11 cellular contexts compared by ENCODE assay signal in genomic region chr2:26002617-26003310, GRCh38. TPM values are rescaled to one million over a fixed set of nuclear protein-coding genes. Genes with fewer than 3 reads are reported as not detected.
DNase-seq lines count a peak whose midpoint lies in the region; ATAC-seq and TF ChIP-seq lines count a peak whose summit lies in the region.
"Had no signal": no experiment of that assay in that cellular context is flagged by ENCODE, and none has a peak within 500 bp of the region (broad histone marks: within the 10 kb centered on the region; RNA-seq: fewer than 3 reads in every experiment).

No MANE protein-coding gene starts in this region.

- no peaks in the 10 kb centered on the region for H3K36me3 ChIP-seq in stomach smooth muscle (ENCODE audit: control insufficient read depth in 2 of 2, insufficient read depth in 2 of 2, low read length in 2 of 2)

- H3K9me3 Mint-ChIP-seq in activated T-helper 17 cell treated with anti-CD3 and anti-CD28 coated beads, Interleukin-2, amount 50 U/mL, for 72 hours = no peaks in the 10 kb centered on the region
- no peaks in the 10 kb centered on the region for H3K9me3 Mint-ChIP-seq in mesothelial cell of epicardium
- H3K9me3 Mint-ChIP-seq in stimulated activated effector memory CD8-positive, alpha-beta T cell treated with anti-CD3 and anti-CD28 coated beads, Interleukin-12 subunit alpha, Interleukin-12 subunit beta, amount 100 ng/mL, for 72 hours = no peaks in the 10 kb centered on the region
- H3K9me3 Mint-ChIP-seq: HFFc6 had no signal

- no peaks in the 10 kb centered on the region for H3K9me3 ChIP-seq in stomach smooth muscle (ENCODE audit: control insufficient read depth in 2 of 2, low read length in 2 of 2)

- H3K27ac Mint-ChIP-seq in activated T-helper 17 cell treated with anti-CD3 and anti-CD28 coated beads, Interleukin-2, amount 50 U/mL, for 72 hours = peak overlapping the region; percentile 10
- no peak overlapping the region for H3K27ac Mint-ChIP-seq in mesothelial cell of epicardium
- no peak overlapping the region for H3K27ac Mint-ChIP-seq in stimulated activated effector memory CD8-positive, alpha-beta T cell treated with anti-CD3 and anti-CD28 coated beads, Interleukin-12 subunit alpha, Interleukin-12 subunit beta, amount 100 ng/mL, for 72 hours
- H3K27ac Mint-ChIP-seq: HFFc6 had no signal

- H3K9ac ChIP-seq in stomach smooth muscle (ENCODE audit: low read length in 2 of 2) = no peak overlapping the region

- DNase-seq in HT-29 (ENCODE audit: low spot score) = peak; percentile 50
- no peak for DNase-seq in mesothelial cell of epicardium (ENCODE audit: low spot score in 2 of 2, unreplicated experiment in 2 of 2)
- DNase-seq in NCI-H1105 (lab: John Stamatoyannopoulos, UW) = no peak
- no peak for DNase-seq in stimulated activated effector memory CD8-positive, alpha-beta T cell treated with anti-CD3 and anti-CD28 coated beads, Interleukin-12 subunit alpha, Interleukin-12 subunit beta, amount 100 ng/mL, for 72 hours (ENCODE audit: low spot score in 2 of 2)
- DNase-seq: activated effector memory CD4-positive, alpha-beta T cell treated with anti-CD3 and anti-CD28 coated beads, Interleukin-2, amount 50 U/mL, for 16 hours; DMS153; HFFc6 had no signal

- H3K27me3 ChIP-seq in layer of hippocampus (ENCODE audit: control insufficient read depth, insufficient read depth, low read length) (no peaks in the 10 kb centered on the region), stomach smooth muscle (ENCODE audit: control insufficient read depth in 1 of 2, insufficient read depth in 2 of 2, low read length in 2 of 2) (no peaks in the 10 kb centered on the region)

- no peak for ATAC-seq in activated T-helper 17 cell treated with anti-CD3 and anti-CD28 coated beads, Interleukin-2, amount 50 U/mL, for 72 hours (replicated peaks)
- no peak for ATAC-seq in stimulated activated effector memory CD8-positive, alpha-beta T cell treated with anti-CD3 and anti-CD28 coated beads, Interleukin-12 subunit alpha, Interleukin-12 subunit beta, amount 100 ng/mL, for 72 hours
- no peak for ATAC-seq in HG02798 (IDR thresholded peaks at IDR 0.05; ENCODE audit: poor library complexity, unreplicated experiment)

- no peak overlapping the region for H3K4me3 Mint-ChIP-seq in activated T-helper 17 cell treated with anti-CD3 and anti-CD28 coated beads, Interleukin-2, amount 50 U/mL, for 72 hours
- no peak overlapping the region for H3K4me3 Mint-ChIP-seq in mesothelial cell of epicardium
- H3K4me3 Mint-ChIP-seq in stimulated activated effector memory CD8-positive, alpha-beta T cell treated with anti-CD3 and anti-CD28 coated beads, Interleukin-12 subunit alpha, Interleukin-12 subunit beta, amount 100 ng/mL, for 72 hours = no peak overlapping the region
- H3K4me3 Mint-ChIP-seq: HFFc6 had no signal

- peaks cover 19% of the 10 kb centered on the region for H3K4me1 ChIP-seq in stomach smooth muscle (ENCODE audit: control insufficient read depth, insufficient read depth, low read length)

- H3K4me3 ChIP-seq in stomach smooth muscle (ENCODE audit: low read length in 2 of 2) = no peak overlapping the region

- no peaks in the 10 kb centered on the region for H3K4me1 Mint-ChIP-seq in activated T-helper 17 cell treated with anti-CD3 and anti-CD28 coated beads, Interleukin-2, amount 50 U/mL, for 72 hours
- peaks cover 9% of the 10 kb centered on the region for H3K4me1 Mint-ChIP-seq in mesothelial cell of epicardium
- peaks cover 8% of the 10 kb centered on the region for H3K4me1 Mint-ChIP-seq in stimulated activated effector memory CD8-positive, alpha-beta T cell treated with anti-CD3 and anti-CD28 coated beads, Interleukin-12 subunit alpha, Interleukin-12 subunit beta, amount 100 ng/mL, for 72 hours

- no peaks in the 10 kb centered on the region for H3K36me3 Mint-ChIP-seq in activated T-helper 17 cell treated with anti-CD3 and anti-CD28 coated beads, Interleukin-2, amount 50 U/mL, for 72 hours (ENCODE audit: low read depth)
- H3K36me3 Mint-ChIP-seq in mesothelial cell of epicardium = no peaks in the 10 kb centered on the region
- H3K36me3 Mint-ChIP-seq in stimulated activated effector memory CD8-positive, alpha-beta T cell treated with anti-CD3 and anti-CD28 coated beads, Interleukin-12 subunit alpha, Interleukin-12 subunit beta, amount 100 ng/mL, for 72 hours = no peaks in the 10 kb centered on the region

- H3K27me3 Mint-ChIP-seq in activated T-helper 17 cell treated with anti-CD3 and anti-CD28 coated beads, Interleukin-2, amount 50 U/mL, for 72 hours = peaks cover 6% of the 10 kb centered on the region
- no peaks in the 10 kb centered on the region for H3K27me3 Mint-ChIP-seq in mesothelial cell of epicardium (ENCODE audit: low read depth)

- H3K27ac ChIP-seq in layer of hippocampus (ENCODE audit: low read depth, low read length) = peak overlapping the region; percentile 71
- peak overlapping the region; percentile 75 for H3K27ac ChIP-seq in stomach smooth muscle (ENCODE audit: low read length)

- no peak for TF ChIP-seq CTCF in mesothelial cell of epicardium (IDR thresholded peaks at IDR 0.05; ENCODE audit: unreplicated experiment)

RNA-seq across cellular contexts. Expression of gene KIF3C, which starts 20.5 kb away (rescaled TPM):
- total RNA-seq in HT-29 (2014; rRNA removed; shearing (Covaris generic)) = 1.9 and 3.2 TPM in 2 replicates
- total RNA-seq in activated T-helper 17 cell treated with anti-CD3 and anti-CD28 coated beads, Interleukin-2, amount 50 U/mL, for 72 hours = 1 to 10 TPM; 3.0 to 3.4 TPM
- 31.9 to 39.5 TPM (median 39.5 TPM) in 3 replicates for total RNA-seq in mesothelial cell of epicardium

RNA-seq across cellular contexts. Expression of gene RAB10, which starts 31.1 kb away (rescaled TPM):
- total RNA-seq in HT-29 (2014; rRNA removed; shearing (Covaris generic)) = 118 and 135 TPM in 2 replicates
- 100 to 1,000 TPM in 1 of 2 donors, 10 to 100 TPM in 1; 68.5 to 107 TPM for total RNA-seq in activated T-helper 17 cell treated with anti-CD3 and anti-CD28 coated beads, Interleukin-2, amount 50 U/mL, for 72 hours
- 86.5 to 90.6 TPM (median 90.2 TPM) in 3 replicates for total RNA-seq in mesothelial cell of epicardium
